ENCODE assay signal across 10 cellular contexts in the genomic region with DNA sequence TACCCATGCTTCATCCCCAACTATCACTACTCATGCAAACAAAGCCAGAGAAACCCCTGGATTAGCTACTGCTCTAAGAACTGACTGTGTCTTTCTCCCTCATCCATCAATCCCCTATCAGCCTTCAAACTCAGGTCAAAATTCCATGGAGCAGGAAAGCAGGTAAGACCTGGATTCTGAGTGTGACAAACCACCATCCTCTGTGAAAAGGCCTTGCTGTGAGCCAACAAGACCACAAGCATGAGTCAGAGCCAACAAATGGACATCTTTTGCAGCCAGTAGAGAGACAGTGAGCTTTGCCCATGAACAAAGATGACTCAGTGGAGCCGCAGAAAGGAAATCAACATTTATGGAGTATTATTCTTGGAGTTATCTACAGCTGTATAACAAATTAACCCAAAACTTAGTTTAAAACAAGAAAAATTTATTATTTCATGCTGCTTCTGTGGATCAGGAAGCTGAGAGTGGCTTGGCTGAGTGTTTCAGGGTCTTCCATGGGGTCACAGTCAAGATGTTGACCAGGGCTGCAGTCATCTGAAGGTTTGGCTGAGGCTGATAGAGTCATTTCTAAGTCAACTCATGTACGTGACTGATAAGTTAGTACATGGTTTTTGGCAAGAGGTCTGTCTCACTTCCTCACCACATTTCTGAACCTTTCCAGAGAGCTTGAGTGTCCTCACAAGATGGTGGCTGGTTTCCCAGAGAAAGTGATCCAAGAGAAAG.
DNase-seq lines count a peak whose midpoint lies in the region; ATAC-seq and TF ChIP-seq lines count a peak whose summit lies in the region.
"Had no signal": no experiment of that assay in that cellular context is flagged by ENCODE, and none has a peak within 500 bp of the region (broad histone marks: within the 10 kb centered on the region; RNA-seq: fewer than 3 reads in every experiment).

No MANE protein-coding gene starts in this region.

- H3K4me1 Mint-ChIP-seq in activated CD8-positive, alpha-beta memory T cell treated with anti-CD3 and anti-CD28 coated beads, Interleukin-2, amount 10 ng/mL, durations not matched to agents 7 days and 5 days = peaks cover 9% of the 10 kb centered on the region

- no peaks in the 10 kb centered on the region for H3K27me3 ChIP-seq in gastroesophageal sphincter

- WGBS in gastroesophageal sphincter (ENCODE audit: low coverage in 1 of 2), 2 donors = 20 to 42% methylated on average over 1 to 2 of the region's 2 CpGs

- no peaks in the 10 kb centered on the region for H3K27me3 Mint-ChIP-seq in activated CD8-positive, alpha-beta memory T cell treated with anti-CD3 and anti-CD28 coated beads, Interleukin-2, amount 10 ng/mL, durations not matched to agents 7 days and 5 days

- TF ChIP-seq POLR2A in gastroesophageal sphincter (IDR thresholded peaks at IDR 0.05) = no peak

- H3K4me3 ChIP-seq in fibroblast of mammary gland (ENCODE audit: control insufficient read depth, low read depth, low read length) = no peak overlapping the region
- H3K4me3 ChIP-seq in gastroesophageal sphincter = no peak overlapping the region

- ATAC-seq in activated CD8-positive, alpha-beta memory T cell treated with anti-CD3 and anti-CD28 coated beads, Interleukin-2, amount 10 ng/mL, durations not matched to agents 7 days and 5 days = peak; percentile 73
- ATAC-seq in stimulated activated naive CD8-positive, alpha-beta T cell treated with anti-CD3 and anti-CD28 coated beads, Interleukin-15, Interleukin-2, amounts not matched to agents 100 U/mL and 50 U/mL, for 24 hours = peak; percentile 78
- ATAC-seq in gastroesophageal sphincter (no peak), GM19463 (IDR thresholded peaks at IDR 0.05; ENCODE audit: unreplicated experiment) (no peak), HG02973 (IDR thresholded peaks at IDR 0.05; ENCODE audit: unreplicated experiment) (no peak)

- no peaks in the 10 kb centered on the region for H3K36me3 Mint-ChIP-seq in activated CD8-positive, alpha-beta memory T cell treated with anti-CD3 and anti-CD28 coated beads, Interleukin-2, amount 10 ng/mL, durations not matched to agents 7 days and 5 days

- TF ChIP-seq CTCF in fibroblast of mammary gland (conservative IDR thresholded peaks at IDR 0.05; ENCODE audit: control insufficient read depth, insufficient read depth, low read depth, low read length) (no peak), gastroesophageal sphincter (IDR thresholded peaks at IDR 0.05) (no peak)

- H3K4me3 Mint-ChIP-seq in activated CD8-positive, alpha-beta memory T cell treated with anti-CD3 and anti-CD28 coated beads, Interleukin-2, amount 10 ng/mL, durations not matched to agents 7 days and 5 days = no peak overlapping the region

- no peak for TF ChIP-seq EP300 in gastroesophageal sphincter (IDR thresholded peaks at IDR 0.05)

- no peak overlapping the region for H3K27ac Mint-ChIP-seq in activated CD8-positive, alpha-beta memory T cell treated with anti-CD3 and anti-CD28 coated beads, Interleukin-2, amount 10 ng/mL, durations not matched to agents 7 days and 5 days

- no peaks in the 10 kb centered on the region for H3K9me3 Mint-ChIP-seq in activated CD8-positive, alpha-beta memory T cell treated with anti-CD3 and anti-CD28 coated beads, Interleukin-2, amount 10 ng/mL, durations not matched to agents 7 days and 5 days (ENCODE audit: low read depth)

- DNase-seq in activated CD8-positive, alpha-beta memory T cell treated with anti-CD3 and anti-CD28 coated beads, Interleukin-2, amount 10 ng/mL, durations not matched to agents 7 days and 5 days = no peak
- DNase-seq in activated CD8-positive, alpha-beta memory T cell treated with anti-CD3 and anti-CD28 coated beads, Interleukin-2, amount 50 U/mL, for 4 hours = no peak
- DNase-seq in SIG-M5 (lab: John Stamatoyannopoulos, UW) (peak; percentile 87), fibroblast of mammary gland (ENCODE audit: low read depth) (peak; percentile 99)
- no peak for DNase-seq in stimulated activated naive CD8-positive, alpha-beta T cell treated with anti-CD3 and anti-CD28 coated beads, Interleukin-15, Interleukin-2, amounts not matched to agents 100 U/mL and 50 U/mL, for 24 hours
- DNase-seq: activated naive CD4-positive, alpha-beta T cell treated with anti-CD3 and anti-CD28 coated beads, Interleukin-2, amount 50 U/mL, for 16 hours; NCI-H2227 treated with DMSO at 0.1 percent for 48 hours had no signal

- H3K36me3 ChIP-seq in gastroesophageal sphincter = no peaks in the 10 kb centered on the region

- peak overlapping the region in 1 of 4 donors; percentile 19 for H3K27ac ChIP-seq in gastroesophageal sphincter

- CTCF ChIA-PET in activated CD8-positive, alpha-beta memory T cell treated with anti-CD3 and anti-CD28 coated beads, Interleukin-2, amount 10 ng/mL, durations not matched to agents 7 days and 5 days (lab: Charles Lee) = interaction anchor here (1.0 kb wide), 1 partner anchor 47 kb away, joined by 3 read pairs; no protein-coding TSS in a partner anchor

- H3K9me3 ChIP-seq in gastroesophageal sphincter = no peaks in the 10 kb centered on the region

- peaks cover 0 to 80% (median 11%) of the 10 kb centered on the region in 3 donors for H3K4me1 ChIP-seq in gastroesophageal sphincter

Comparison
In these comparisons a context has a peak if more than half of its experiments do, and no peak if none do; other contexts are left out.
1. ATAC-seq: peak in activated CD8-positive, alpha-beta memory T cell treated with anti-CD3 and anti-CD28 coated beads, Interleukin-2, amount 10 ng/mL, durations not matched to agents 7 days and 5 days (single experiment) and stimulated activated naive CD8-positive, alpha-beta T cell treated with anti-CD3 and anti-CD28 coated beads, Interleukin-15, Interleukin-2, amounts not matched to agents 100 U/mL and 50 U/mL, for 24 hours (single experiment); none in gastroesophageal sphincter (single experiment), GM19463 (single experiment) and HG02973 (single experiment).
2. DNase-seq: peak in SIG-M5 (single experiment) and fibroblast of mammary gland (single experiment); none in activated CD8-positive, alpha-beta memory T cell treated with anti-CD3 and anti-CD28 coated beads, Interleukin-2, amount 10 ng/mL, durations not matched to agents 7 days and 5 days (single experiment), activated CD8-positive, alpha-beta memory T cell treated with anti-CD3 and anti-CD28 coated beads, Interleukin-2, amount 50 U/mL, for 4 hours (single experiment) and stimulated activated naive CD8-positive, alpha-beta T cell treated with anti-CD3 and anti-CD28 coated beads, Interleukin-15, Interleukin-2, amounts not matched to agents 100 U/mL and 50 U/mL, for 24 hours (single experiment).